Comparison of ENCODE assay signal across 5 cellular contexts in the genomic region with DNA sequence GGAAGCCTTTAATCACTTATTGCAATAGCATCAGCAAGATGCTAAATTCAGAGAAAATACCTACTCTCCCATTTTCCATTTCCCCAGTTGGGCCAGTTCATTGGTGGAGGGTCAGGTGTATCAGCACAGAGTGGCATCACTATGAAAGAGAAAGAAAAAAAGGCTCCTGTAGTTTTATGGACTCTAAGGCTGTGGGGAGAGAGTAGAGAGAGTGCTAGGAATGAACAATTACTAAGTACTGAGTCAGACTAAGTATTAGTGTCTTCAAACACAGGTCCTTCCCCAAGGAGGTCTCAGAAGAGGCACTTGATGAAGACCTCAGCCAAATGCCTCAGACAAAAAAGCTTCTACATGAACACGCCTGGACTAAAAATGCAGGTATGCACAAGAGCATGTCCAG.
"Had no signal": no experiment of that assay in that cellular context is flagged by ENCODE, and none has a peak within 500 bp of the region (broad histone marks: within the 10 kb centered on the region; RNA-seq: fewer than 3 reads in every experiment).

No MANE protein-coding gene starts in this region.

- DNase-seq: H9, HCEC 1CT, KBM-7 had no signal

- H3K4me3 ChIP-seq: GM23338 had no signal

- ATAC-seq: GM23338, HepG2 had no signal
